Comparison of ENCODE assay signal across 19 cellular contexts in genomic region chr1:16118706-16119105, GRCh38. TPM values are rescaled to one million over a fixed set of nuclear protein-coding genes. Genes with fewer than 3 reads are reported as not detected.
"Had no signal": no experiment of that assay in that cellular context is flagged by ENCODE, and none has a peak within 500 bp of the region (broad histone marks: within the 10 kb centered on the region; RNA-seq: fewer than 3 reads in every experiment).

No MANE protein-coding gene starts in this region.

- H3K27me3 ChIP-seq: gastroesophageal sphincter, thyroid gland had no signal

- H3K4me3 Mint-ChIP-seq: activated B cell treated with CpG ODN at 0.5 μM for 24 hours; activated CD4-positive, alpha-beta memory T cell treated with anti-CD3 and anti-CD28 coated beads for 36 hours; activated CD4-positive, alpha-beta T cell treated with anti-CD3 and anti-CD28 coated beads for 36 hours; activated naive CD8-positive, alpha-beta T cell treated with anti-CD3 and anti-CD28 coated beads for 36 hours; nephron; T-helper 17 cell had no signal

- H3K27me3 Mint-ChIP-seq: activated CD4-positive, alpha-beta memory T cell treated with anti-CD3 and anti-CD28 coated beads for 36 hours; activated CD4-positive, alpha-beta T cell treated with anti-CD3 and anti-CD28 coated beads for 36 hours; activated naive CD8-positive, alpha-beta T cell treated with anti-CD3 and anti-CD28 coated beads for 36 hours had no signal

- H3K9me3 ChIP-seq: gastroesophageal sphincter, thyroid gland had no signal

- H3K4me3 ChIP-seq: gastroesophageal sphincter, lung, thyroid gland had no signal

- H3K36me3 ChIP-seq: gastroesophageal sphincter had no signal

- H3K27ac ChIP-seq: epithelial cell of prostate, gastroesophageal sphincter, thyroid gland had no signal

- H3K9me3 Mint-ChIP-seq: activated B cell treated with CpG ODN at 0.5 μM for 24 hours; activated CD4-positive, alpha-beta memory T cell treated with anti-CD3 and anti-CD28 coated beads for 36 hours; activated naive CD8-positive, alpha-beta T cell treated with anti-CD3 and anti-CD28 coated beads for 36 hours; nephron had no signal

- ATAC-seq: activated CD4-positive, alpha-beta T cell treated with anti-CD3 and anti-CD28 coated beads for 36 hours; gastroesophageal sphincter; left colon; stimulated activated naive CD8-positive, alpha-beta T cell treated with anti-CD3 and anti-CD28 coated beads, Interleukin-15, Interleukin-2, amounts not matched to agents 100 U/mL and 50 U/mL, for 24 hours; T-helper 17 cell had no signal

- H3K36me3 Mint-ChIP-seq: activated CD4-positive, alpha-beta memory T cell treated with anti-CD3 and anti-CD28 coated beads for 36 hours; activated naive CD8-positive, alpha-beta T cell treated with anti-CD3 and anti-CD28 coated beads for 36 hours had no signal

- H3K27ac Mint-ChIP-seq: activated B cell treated with CpG ODN at 0.5 μM for 24 hours; activated CD4-positive, alpha-beta memory T cell treated with anti-CD3 and anti-CD28 coated beads for 36 hours; activated CD4-positive, alpha-beta T cell treated with anti-CD3 and anti-CD28 coated beads for 36 hours; activated naive CD8-positive, alpha-beta T cell treated with anti-CD3 and anti-CD28 coated beads for 36 hours; T-helper 17 cell had no signal

- DNase-seq: activated B cell treated with CpG ODN at 0.5 μM for 24 hours; activated CD4-positive, alpha-beta memory T cell treated with anti-CD3 and anti-CD28 coated beads for 36 hours; activated CD4-positive, alpha-beta T cell treated with anti-CD3 and anti-CD28 coated beads for 36 hours; activated naive CD4-positive, alpha-beta T cell treated with Interleukin-2 at 50 U/mL for 16 hours; activated naive CD8-positive, alpha-beta T cell treated with anti-CD3 and anti-CD28 coated beads for 36 hours; activated T-cell treated with anti-CD3 and anti-CD28 coated beads, Interleukin-2, amount 50 U/mL, for 48 hours; cortex of kidney; left colon; nucleus accumbens; stimulated activated CD4-positive, alpha-beta T cell treated with anti-CD3 and anti-CD28 coated beads, Interleukin-12 subunit alpha, Interleukin-12 subunit beta, amount 100 ng/mL, for 4 hours; stimulated activated CD4-positive, alpha-beta T cell treated with anti-CD3 and anti-CD28 coated beads, Interleukin-4, amount 100 ng/mL, for 4 hours; stimulated activated naive CD8-positive, alpha-beta T cell treated with anti-CD3 and anti-CD28 coated beads, Interleukin-15, Interleukin-2, amounts not matched to agents 100 U/mL and 50 U/mL, for 24 hours; SW 1271; T-helper 17 cell; thyroid gland had no signal

RNA-seq across cellular contexts. Expression of gene EPHA2, which starts 37.2 kb away (rescaled TPM):
- total RNA-seq: activated B cell treated with CpG ODN at 0.5 μM for 24 hours, T-helper 17 cell had no signal

RNA-seq across cellular contexts. Expression of gene FAM131C, which starts 45.3 kb away (rescaled TPM):
- total RNA-seq: activated B cell treated with CpG ODN at 0.5 μM for 24 hours, gastroesophageal sphincter, left colon, lung, T-helper 17 cell had no signal
- polyA plus RNA-seq: lung had no signal
